ENCODE assay signal across 18 cellular contexts in the genomic region with DNA sequence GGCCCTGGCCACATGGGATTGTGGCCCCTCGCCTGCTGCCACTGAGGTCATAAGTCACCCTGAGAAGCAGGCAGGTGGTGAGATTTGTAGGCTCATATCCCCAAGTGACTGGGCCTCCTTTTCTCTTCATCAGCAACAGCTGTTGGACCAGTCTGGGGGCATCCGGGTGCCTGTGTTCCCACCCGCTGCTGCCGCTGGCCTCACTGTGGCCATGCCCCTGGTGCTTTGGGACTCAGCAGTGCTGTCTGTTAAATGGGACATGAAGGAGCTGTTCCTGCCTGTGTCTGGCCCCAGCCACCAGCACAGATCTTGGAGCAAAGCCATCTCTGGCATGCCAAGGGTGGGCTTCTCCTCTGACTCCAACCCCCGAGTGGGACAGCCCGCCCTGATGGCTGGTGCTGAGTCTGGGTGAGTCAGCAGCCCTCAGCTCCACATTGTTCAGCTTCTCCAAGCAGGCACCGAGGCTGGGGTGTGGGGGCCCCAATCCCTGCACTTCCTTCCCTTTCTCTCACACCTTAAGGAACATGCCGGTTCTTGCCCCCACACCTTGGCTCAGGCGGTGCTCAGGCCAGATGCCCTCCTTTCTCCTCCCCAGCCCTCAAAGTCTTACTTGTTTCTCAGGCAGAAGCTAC.
"Had no signal": no experiment of that assay in that cellular context is flagged by ENCODE, and none has a peak within 500 bp of the region (broad histone marks: within the 10 kb centered on the region; RNA-seq: fewer than 3 reads in every experiment).

No MANE protein-coding gene starts in this region.

- FAIRE-seq: frontal cortex had no signal

- H3K36me3 ChIP-seq: lower lobe of right lung, ovary, spleen, stomach, upper lobe of left lung had no signal

- H3K4me1 ChIP-seq: spleen, upper lobe of left lung had no signal

- H3K27me3 Mint-ChIP-seq: activated CD4-positive, alpha-beta T cell treated with anti-CD3 and anti-CD28 coated beads, Interleukin-2, amount 10 ng/mL, durations not matched to agents 7 days and 5 days; activated naive CD8-positive, alpha-beta T cell treated with anti-CD3 and anti-CD28 coated beads, Interleukin-2, amount 10 ng/mL, durations not matched to agents 7 days and 5 days had no signal

- H3K27ac Mint-ChIP-seq: activated CD4-positive, alpha-beta T cell treated with anti-CD3 and anti-CD28 coated beads, Interleukin-2, amount 10 ng/mL, durations not matched to agents 7 days and 5 days; activated naive CD8-positive, alpha-beta T cell treated with anti-CD3 and anti-CD28 coated beads, Interleukin-2, amount 10 ng/mL, durations not matched to agents 7 days and 5 days had no signal

- H3K4me3 Mint-ChIP-seq: activated CD4-positive, alpha-beta T cell treated with anti-CD3 and anti-CD28 coated beads, Interleukin-2, amount 10 ng/mL, durations not matched to agents 7 days and 5 days; activated naive CD8-positive, alpha-beta T cell treated with anti-CD3 and anti-CD28 coated beads, Interleukin-2, amount 10 ng/mL, durations not matched to agents 7 days and 5 days; neural crest cell had no signal

- DNase-seq: activated CD4-positive, alpha-beta T cell treated with anti-CD3 and anti-CD28 coated beads, Interleukin-2, amount 10 ng/mL, durations not matched to agents 7 days and 5 days; activated naive CD4-positive, alpha-beta T cell; activated naive CD8-positive, alpha-beta T cell treated with anti-CD3 and anti-CD28 coated beads, Interleukin-2, amount 10 ng/mL, durations not matched to agents 7 days and 5 days; activated T-cell treated with anti-CD3 and anti-CD28 coated beads for 4 hours; brain microvascular endothelial cell; effector CD8-positive, alpha-beta T cell; head of caudate nucleus; lower lobe of right lung; midbrain; ovary; spleen; stomach; T-helper 2 cell; testis had no signal

- H3K36me3 Mint-ChIP-seq: activated naive CD8-positive, alpha-beta T cell treated with anti-CD3 and anti-CD28 coated beads, Interleukin-2, amount 10 ng/mL, durations not matched to agents 7 days and 5 days had no signal

- H3K4me1 Mint-ChIP-seq: activated CD4-positive, alpha-beta T cell treated with anti-CD3 and anti-CD28 coated beads, Interleukin-2, amount 10 ng/mL, durations not matched to agents 7 days and 5 days; activated naive CD8-positive, alpha-beta T cell treated with anti-CD3 and anti-CD28 coated beads, Interleukin-2, amount 10 ng/mL, durations not matched to agents 7 days and 5 days had no signal

- H3K9me3 Mint-ChIP-seq: activated CD4-positive, alpha-beta T cell treated with anti-CD3 and anti-CD28 coated beads, Interleukin-2, amount 10 ng/mL, durations not matched to agents 7 days and 5 days; activated naive CD8-positive, alpha-beta T cell treated with anti-CD3 and anti-CD28 coated beads, Interleukin-2, amount 10 ng/mL, durations not matched to agents 7 days and 5 days; neural crest cell had no signal

- H3K9me3 ChIP-seq: lower lobe of right lung, ovary, spleen, stomach, testis, upper lobe of left lung had no signal

- ATAC-seq: lower lobe of right lung, sciatic nerve had no signal

- H3K27ac ChIP-seq: brain microvascular endothelial cell, lower lobe of right lung, ovary, spleen, stomach, testis, upper lobe of left lung had no signal

- H3K4me3 ChIP-seq: lower lobe of right lung, ovary, spleen, stomach, testis, upper lobe of left lung had no signal

- H3K27me3 ChIP-seq: brain microvascular endothelial cell, ovary, spleen, stomach, testis, upper lobe of left lung had no signal
